Comparison of ENCODE assay signal across 21 cellular contexts in genomic region chr2:164922119-164922518, GRCh38. TPM values are rescaled to one million over a fixed set of nuclear protein-coding genes. Genes with fewer than 3 reads are reported as not detected.
A peak's percentile ranks its signal among the peaks of the same experiment; 100 is the strongest.
DNase-seq lines count a peak whose midpoint lies in the region; ATAC-seq and TF ChIP-seq lines count a peak whose summit lies in the region.
"Had no signal": no experiment of that assay in that cellular context is flagged by ENCODE, and none has a peak within 500 bp of the region (broad histone marks: within the 10 kb centered on the region; RNA-seq: fewer than 3 reads in every experiment).

No MANE protein-coding gene starts in this region.

- H3K4me2 ChIP-seq in OCI-LY3 (ENCODE audit: low read length), result peak overlapping the region; percentile 28; the same call in 1 of the 2 replicates

- POLR2A ChIA-PET in CD4-positive, alpha-beta T cell (lab: Charles Lee), result no interaction called here

- peak overlapping the region; percentile 90; the same call in 1 of the 2 replicates for H2AFZ ChIP-seq in OCI-LY3 (ENCODE audit: low read depth, low read length)

- H3K4me1 ChIP-seq in OCI-LY3 (ENCODE audit: low read length) (peaks cover 23% of the 10 kb centered on the region), gastroesophageal sphincter (peaks cover 0 to 4% (median 0%) of the 10 kb centered on the region in 3 donors)
- H3K4me1 ChIP-seq: left lung, suprapubic skin had no signal

- 35 to 40% methylated on average over 3 of the region's 3 CpGs for WGBS in gastroesophageal sphincter (ENCODE audit: low coverage in 1 of 2), 2 donors

- H3K27me3 ChIP-seq in OCI-LY3 (ENCODE audit: low read depth, low read length), result no peaks in the 10 kb centered on the region
- H3K27me3 ChIP-seq in gastroesophageal sphincter, result no peaks in the 10 kb centered on the region
- H3K27me3 ChIP-seq in CD4-positive, alpha-beta T cell (ENCODE audit: control insufficient read depth, insufficient read depth, low read length), result no peaks in the 10 kb centered on the region
- H3K27me3 ChIP-seq: left lung, suprapubic skin had no signal

- no peak for TF ChIP-seq EP300 in gastroesophageal sphincter (IDR thresholded peaks at IDR 0.05)

- H3K36me3 ChIP-seq in OCI-LY3 (replicated peaks; ENCODE audit: low read depth, low read length) (no peaks in the 10 kb centered on the region), gastroesophageal sphincter (no peaks in the 10 kb centered on the region)
- H3K36me3 ChIP-seq: left lung, suprapubic skin had no signal

- H3K4me3 ChIP-seq in OCI-LY3 (ENCODE audit: low read length) (no peak overlapping the region), gastroesophageal sphincter (no peak overlapping the region)
- H3K4me3 ChIP-seq: left lung, suprapubic skin had no signal

- DNase-seq in AG08396 (ENCODE audit: low spot score) (peak; percentile 18), GM04504 (ENCODE audit: low read depth) (peak; percentile 20), glutamatergic neuron (no peak), DMS 273 treated with DMSO at 0.1 percent for 48 hours (lab: John Stamatoyannopoulos, UW) (no peak), amygdala (lab: John Stamatoyannopoulos, UW) (no peak)
- DNase-seq in CD4-positive, alpha-beta T cell, result no peak
- DNase-seq: activated CD8-positive, alpha-beta memory T cell treated with anti-CD3 and anti-CD28 coated beads, Interleukin-2, amount 50 U/mL, for 48 hours; activated effector memory CD4-positive, alpha-beta T cell treated with anti-CD3 and anti-CD28 coated beads, Interleukin-2, amount 50 U/mL, for 16 hours; CD4-positive, CD25-positive, alpha-beta regulatory T cell; DMS79 treated with DMSO at 0.1 percent for 48 hours; left lung; NCI-H1694; NCI-H446 treated with DMSO at 0.1 percent for 48 hours; nucleus accumbens; right cardiac atrium had no signal

- TF ChIP-seq POLR2A in gastroesophageal sphincter (IDR thresholded peaks at IDR 0.05), result no peak

- peak overlapping the region; percentile 65 for H3K27ac Mint-ChIP-seq in glutamatergic neuron (ENCODE audit: unreplicated experiment)
- H3K27ac Mint-ChIP-seq in CD4-positive, alpha-beta T cell, result no peak overlapping the region
- H3K27ac Mint-ChIP-seq: CD4-positive, CD25-positive, alpha-beta regulatory T cell had no signal

- intact Hi-C loops in CD4-positive, alpha-beta T cell (cut with DNase I, micrococcal nuclease), result no loop called here

- H3K27ac ChIP-seq in OCI-LY3 (ENCODE audit: low read length) (no peak overlapping the region), gastroesophageal sphincter (no peak overlapping the region)
- no peak overlapping the region for H3K27ac ChIP-seq in CD4-positive, alpha-beta T cell (ENCODE audit: low read depth, low read length)
- H3K27ac ChIP-seq: left lung, suprapubic skin had no signal

- no peak for ATAC-seq in gastroesophageal sphincter
- no peak for ATAC-seq in CD4-positive, alpha-beta T cell (ENCODE audit: poor library complexity)
- ATAC-seq: left lung, right cardiac atrium, Right ventricle myocardium inferior had no signal

- CTCF ChIA-PET in CD4-positive, alpha-beta T cell (lab: Charles Lee), result no interaction called here

- no peaks in the 10 kb centered on the region for H3K9me3 Mint-ChIP-seq in glutamatergic neuron (ENCODE audit: unreplicated experiment)
- H3K9me3 Mint-ChIP-seq in CD4-positive, alpha-beta T cell, result peaks cover 2% of the 10 kb centered on the region

- TF ChIP-seq CTCF in OCI-LY3 (IDR thresholded peaks at IDR 0.05; ENCODE audit: low read depth, low read length) (no peak), glutamatergic neuron (IDR thresholded peaks at IDR 0.05; ENCODE audit: partially characterized antibody, unreplicated experiment) (no peak), gastroesophageal sphincter (IDR thresholded peaks at IDR 0.05) (no peak)
- TF ChIP-seq CTCF in CD4-positive, alpha-beta T cell (IDR thresholded peaks at IDR 0.05), result no peak

- H3K9ac ChIP-seq in OCI-LY3 (ENCODE audit: low read length), result no peak overlapping the region

- H3K4me3 Mint-ChIP-seq in glutamatergic neuron (ENCODE audit: unreplicated experiment), result no peak overlapping the region
- H3K4me3 Mint-ChIP-seq in CD4-positive, alpha-beta T cell, result no peak overlapping the region
- H3K4me3 Mint-ChIP-seq: CD4-positive, CD25-positive, alpha-beta regulatory T cell had no signal

- H3K9me3 ChIP-seq in OCI-LY3 (ENCODE audit: insufficient read depth, low read length), result no peaks in the 10 kb centered on the region
- no peaks in the 10 kb centered on the region for H3K9me3 ChIP-seq in gastroesophageal sphincter
- H3K9me3 ChIP-seq in CD4-positive, alpha-beta T cell (ENCODE audit: control insufficient read depth, low read length), result no peaks in the 10 kb centered on the region
- H3K9me3 ChIP-seq: left lung, suprapubic skin had no signal

- peaks cover 7% of the 10 kb centered on the region for H3K4me1 Mint-ChIP-seq in glutamatergic neuron (ENCODE audit: low read depth, unreplicated experiment)
- no peaks in the 10 kb centered on the region for H3K4me1 Mint-ChIP-seq in CD4-positive, alpha-beta T cell (ENCODE audit: low read depth)
- H3K4me1 Mint-ChIP-seq: CD4-positive, CD25-positive, alpha-beta regulatory T cell had no signal

- H3K79me2 ChIP-seq in OCI-LY3 (ENCODE audit: low read length), result no peaks in the 10 kb centered on the region

- H4K20me1 ChIP-seq in OCI-LY3 (ENCODE audit: insufficient read depth, low read length), result no peaks in the 10 kb centered on the region

- no peaks in the 10 kb centered on the region for H3K27me3 Mint-ChIP-seq in glutamatergic neuron (ENCODE audit: unreplicated experiment)
- no peaks in the 10 kb centered on the region for H3K27me3 Mint-ChIP-seq in CD4-positive, alpha-beta T cell

- no peaks in the 10 kb centered on the region for H3K36me3 Mint-ChIP-seq in glutamatergic neuron (ENCODE audit: unreplicated experiment)
- H3K36me3 Mint-ChIP-seq in CD4-positive, alpha-beta T cell (ENCODE audit: low read depth), result no peaks in the 10 kb centered on the region
- H3K36me3 Mint-ChIP-seq: CD4-positive, CD25-positive, alpha-beta regulatory T cell had no signal

RNA-seq across cellular contexts. Expression of gene SLC38A11, which starts 33.2 kb away (rescaled TPM):
- total RNA-seq in glutamatergic neuron (ENCODE audit: unreplicated experiment) (not detected), gastroesophageal sphincter (10 to 100 TPM in 1 of 4 donors, 1 to 10 TPM in 2, under 1 TPM in 1; 0.49 to 11.7 (median 2.7) TPM)
- total RNA-seq in CD4-positive, alpha-beta T cell, result not detected
- total RNA-seq: CD4-positive, CD25-positive, alpha-beta regulatory T cell; glomerular endothelial cell; MCF 10A had no signal

Comparison
In these comparisons a context has a peak if more than half of its experiments do, and no peak if none do; other contexts are left out.
1. DNase-seq: peak in AG08396 (single experiment) and GM04504 (single experiment); none in glutamatergic neuron (single experiment), CD4-positive, alpha-beta T cell (0 of 10), DMS 273 treated with DMSO at 0.1 percent for 48 hours (single experiment) and amygdala (0 of 56).